In the genomic region with DNA sequence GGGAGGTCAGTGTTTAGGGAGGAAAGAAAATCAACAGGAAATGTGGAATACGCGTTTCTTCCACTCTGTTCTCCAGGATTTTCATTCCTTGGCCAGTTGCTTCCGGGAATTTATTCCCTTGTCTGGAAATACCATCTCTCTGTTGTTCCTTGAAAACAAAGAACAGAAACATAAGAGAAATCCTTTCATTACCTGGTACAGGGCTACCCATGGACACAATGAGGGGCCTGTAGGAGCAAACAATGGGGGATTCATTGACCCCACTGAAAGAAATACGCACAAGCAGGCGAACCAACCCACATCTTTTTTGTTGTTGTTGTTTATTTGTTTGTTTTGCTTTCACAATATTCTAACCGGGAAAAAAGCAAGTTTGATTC, we compare ENCODE assay signal across 27 cellular contexts.
"Had no signal": no experiment of that assay in that cellular context is flagged by ENCODE, and none has a peak within 500 bp of the region (broad histone marks: within the 10 kb centered on the region; RNA-seq: fewer than 3 reads in every experiment).

No MANE protein-coding gene starts in this region.

- DNase-seq: naive B cell; naive thymus-derived CD8-positive, alpha-beta T cell; nephron progenitor cell; pancreas; posterior cingulate gyrus; psoas muscle; right cardiac atrium; right lobe of liver; sigmoid colon; small intestine; stimulated activated CD4-positive, alpha-beta T cell treated with anti-CD3 and anti-CD28 coated beads, Interleukin-15, amount 100 ng/mL, for 24 hours; stimulated activated CD4-positive, alpha-beta T cell treated with anti-CD3 and anti-CD28 coated beads, Interleukin-2, amount 100 ng/mL, for 24 hours; stimulated activated CD4-positive, alpha-beta T cell treated with anti-CD3 and anti-CD28 coated beads, Interleukin-2, amount 100 ng/mL, for 48 hours; stimulated activated CD4-positive, alpha-beta T cell treated with anti-CD3 and anti-CD28 coated beads, Interleukin-4, amount 100 ng/mL, for 24 hours; stimulated activated naive CD4-positive, alpha-beta T cell; stimulated activated naive CD8-positive, alpha-beta T cell treated with anti-CD3 and anti-CD28 coated beads, Interleukin-15, amount 100 ng/mL, for 72 hours; stimulated activated naive CD8-positive, alpha-beta T cell treated with anti-CD3 and anti-CD28 coated beads, Interleukin-15, Interleukin-2, amounts not matched to agents 100 U/mL and 50 U/mL, for 24 hours; tibial artery; transverse colon; upper lobe of right lung; uterus had no signal

- H3K36me3 Mint-ChIP-seq: naive B cell; natural killer cell treated with Interleukin-12 subunit alpha and Interleukin-12 subunit beta and Interleukin-15 and Interleukin-18, amount 100 ng/mL, for 72 hours; stimulated activated effector memory CD8-positive, alpha-beta T cell treated with anti-CD3 and anti-CD28 coated beads, Interleukin-12 subunit alpha, Interleukin-12 subunit beta, amount 100 ng/mL, for 72 hours; type B pancreatic cell had no signal

- H3K27ac Mint-ChIP-seq: naive thymus-derived CD8-positive, alpha-beta T cell; natural killer cell treated with Interleukin-12 subunit alpha and Interleukin-12 subunit beta and Interleukin-15 and Interleukin-18, amount 100 ng/mL, for 72 hours; nephron progenitor cell; progenitor cell of endocrine pancreas; stimulated activated effector memory CD8-positive, alpha-beta T cell treated with anti-CD3 and anti-CD28 coated beads, Interleukin-12 subunit alpha, Interleukin-12 subunit beta, amount 100 ng/mL, for 72 hours; stimulated activated naive CD8-positive, alpha-beta T cell treated with anti-CD3 and anti-CD28 coated beads, Interleukin-15, amount 100 ng/mL, for 72 hours; type B pancreatic cell had no signal

- H3K9me3 Mint-ChIP-seq: natural killer cell treated with Interleukin-12 subunit alpha and Interleukin-12 subunit beta and Interleukin-15 and Interleukin-18, amount 100 ng/mL, for 72 hours; nephron progenitor cell; stimulated activated effector memory CD8-positive, alpha-beta T cell treated with anti-CD3 and anti-CD28 coated beads, Interleukin-12 subunit alpha, Interleukin-12 subunit beta, amount 100 ng/mL, for 72 hours; type B pancreatic cell had no signal

- ATAC-seq: naive thymus-derived CD8-positive, alpha-beta T cell; pancreas; psoas muscle; right cardiac atrium; right lobe of liver; stimulated activated effector memory CD8-positive, alpha-beta T cell treated with anti-CD3 and anti-CD28 coated beads, Interleukin-12 subunit alpha, Interleukin-12 subunit beta, amount 100 ng/mL, for 72 hours; stimulated activated naive CD8-positive, alpha-beta T cell treated with anti-CD3 and anti-CD28 coated beads, Interleukin-15, amount 100 ng/mL, for 72 hours; stimulated activated naive CD8-positive, alpha-beta T cell treated with anti-CD3 and anti-CD28 coated beads, Interleukin-15, Interleukin-2, amounts not matched to agents 100 U/mL and 50 U/mL, for 24 hours; upper lobe of right lung had no signal

- H3K4me3 Mint-ChIP-seq: naive thymus-derived CD8-positive, alpha-beta T cell; natural killer cell treated with Interleukin-12 subunit alpha and Interleukin-12 subunit beta and Interleukin-15 and Interleukin-18, amount 100 ng/mL, for 72 hours; nephron progenitor cell; neural crest cell; stimulated activated effector memory CD8-positive, alpha-beta T cell treated with anti-CD3 and anti-CD28 coated beads, Interleukin-12 subunit alpha, Interleukin-12 subunit beta, amount 100 ng/mL, for 72 hours; stimulated activated naive CD8-positive, alpha-beta T cell treated with anti-CD3 and anti-CD28 coated beads, Interleukin-15, amount 100 ng/mL, for 72 hours; type B pancreatic cell had no signal

- H3K27me3 ChIP-seq: pancreas, right lobe of liver, transverse colon, upper lobe of right lung, uterus had no signal

- H3K4me1 ChIP-seq: pancreas, psoas muscle, right lobe of liver, sigmoid colon, upper lobe of right lung, uterus had no signal

- H3K4me3 ChIP-seq: pancreas, psoas muscle, right lobe of liver, sigmoid colon, thoracic aorta, tibial artery, transverse colon, upper lobe of right lung, uterus had no signal

- H3K4me1 Mint-ChIP-seq: nephron progenitor cell; stimulated activated effector memory CD8-positive, alpha-beta T cell treated with anti-CD3 and anti-CD28 coated beads, Interleukin-12 subunit alpha, Interleukin-12 subunit beta, amount 100 ng/mL, for 72 hours; stimulated activated naive CD8-positive, alpha-beta T cell treated with anti-CD3 and anti-CD28 coated beads, Interleukin-15, amount 100 ng/mL, for 72 hours had no signal

- H3K36me3 ChIP-seq: pancreas, right lobe of liver, sigmoid colon, thoracic aorta, tibial artery, transverse colon, upper lobe of right lung, uterus had no signal

- H3K9me3 ChIP-seq: pancreas, psoas muscle, right lobe of liver, sigmoid colon, thoracic aorta, tibial artery, transverse colon, upper lobe of right lung, uterus had no signal

- H3K27ac ChIP-seq: pancreas, psoas muscle, right lobe of liver, sigmoid colon, thoracic aorta, tibial artery, upper lobe of right lung, uterus had no signal
